3 cellular contexts compared by ENCODE assay signal in the genomic region with DNA sequence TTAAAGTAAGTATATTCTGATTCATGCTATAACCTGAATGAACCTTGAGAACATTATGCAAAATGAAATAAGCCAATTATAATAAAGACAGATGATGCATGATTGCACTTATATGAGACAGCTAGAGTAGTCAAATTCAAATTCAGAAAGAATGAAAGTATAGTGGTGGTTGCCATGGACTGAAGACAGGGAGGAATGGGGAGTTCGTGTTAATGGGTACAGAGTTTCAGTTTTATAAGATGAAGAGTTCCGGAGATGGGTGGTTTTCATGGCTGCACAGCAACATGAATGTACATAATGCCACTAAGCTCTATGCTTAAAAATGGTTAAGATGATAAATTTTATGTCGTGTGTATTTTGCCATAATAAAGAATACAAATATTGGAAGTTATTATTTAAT.
"Had no signal": no experiment of that assay in that cellular context is flagged by ENCODE, and none has a peak within 500 bp of the region (broad histone marks: within the 10 kb centered on the region; RNA-seq: fewer than 3 reads in every experiment).

No MANE protein-coding gene starts in this region.

- H3K4me3 ChIP-seq: GM12878 had no signal

- ATAC-seq: GM12878 had no signal

- DNase-seq: GDM1, GF-D8 had no signal
